19 cellular contexts compared by ENCODE assay signal in the genomic region with DNA sequence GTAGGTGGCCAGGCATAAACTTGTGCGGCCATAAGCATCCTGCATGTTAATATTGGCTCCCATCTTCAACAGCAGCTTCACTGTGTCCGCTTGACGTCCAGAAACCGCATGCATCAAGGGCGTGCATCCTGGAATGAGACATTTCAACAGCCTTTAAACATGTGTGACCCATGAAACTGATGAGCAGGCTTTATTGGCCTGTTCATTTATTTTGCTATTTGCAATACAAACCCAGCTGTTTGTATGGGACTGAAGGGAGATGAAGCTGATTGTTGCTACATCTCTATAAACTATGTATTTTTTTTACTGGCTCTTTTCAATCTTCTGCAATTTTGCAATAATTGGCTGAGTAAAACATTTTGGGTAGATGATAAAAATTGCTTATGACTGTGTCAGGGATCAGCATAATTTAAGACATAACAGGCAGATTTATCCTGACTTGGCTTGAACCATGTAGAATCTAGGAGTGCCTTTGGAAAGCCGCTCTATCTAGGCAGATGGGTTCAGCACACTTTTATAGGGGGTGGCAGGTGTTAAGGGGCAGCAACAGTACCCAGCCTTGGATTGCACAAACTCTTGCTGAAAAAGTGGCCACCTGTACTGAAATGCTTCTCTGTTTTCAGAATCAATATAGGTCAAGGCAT. TPM values are rescaled to one million over a fixed set of nuclear protein-coding genes. Genes with fewer than 3 reads are reported as not detected.
DNase-seq lines count a peak whose midpoint lies in the region; ATAC-seq and TF ChIP-seq lines count a peak whose summit lies in the region.
"Had no signal": no experiment of that assay in that cellular context is flagged by ENCODE, and none has a peak within 500 bp of the region (broad histone marks: within the 10 kb centered on the region; RNA-seq: fewer than 3 reads in every experiment).

No MANE protein-coding gene starts in this region.

- ATAC-seq in heart right ventricle (peak; percentile 72 to 85 (median 80)), sciatic nerve (peak; percentile 91), HG02610 (IDR thresholded peaks at IDR 0.05; ENCODE audit: unreplicated experiment) (no peak), HG03432 (IDR thresholded peaks at IDR 0.05; ENCODE audit: unreplicated experiment) (no peak)

- peak overlapping the region in 9 of 10 donors; percentile 10 to 63 (median 48) for H3K27ac ChIP-seq in heart right ventricle
- H3K27ac ChIP-seq: vagina had no signal

- DNase-seq in AG08396 (ENCODE audit: low spot score) (peak; percentile 38), NCI-H2171 treated with DMSO at 0.1 percent for 48 hours (lab: John Stamatoyannopoulos, UW) (peak; percentile 71), heart right ventricle (peak in 1 of 2 donors; percentile 41), sciatic nerve (ENCODE audit: low spot score) (no peak), NCI-H1105 treated with DMSO at 0.1 percent for 48 hours (lab: John Stamatoyannopoulos, UW) (no peak), GM19238 (ENCODE audit: insufficient read length, low spot score) (no peak)
- DNase-seq: activated naive CD4-positive, alpha-beta T cell treated with anti-CD3 and anti-CD28 coated beads, Interleukin-2, amount 10 ng/mL, durations not matched to agents 7 days and 5 days; cerebellar nuclear complex; natural killer cell; NCI-H146; SHP77; stimulated activated CD4-positive, alpha-beta T cell treated with anti-CD3 and anti-CD28 coated beads, Interleukin-12 subunit alpha, Interleukin-12 subunit beta, amount 100 ng/mL, for 4 hours had no signal

- H3K4me1 ChIP-seq in heart right ventricle = peaks cover 0 to 60% (median 38%) of the 10 kb centered on the region in 9 donors

- WGBS in heart right ventricle, 2 donors = 68 to 83% methylated on average over 6 of the region's 6 CpGs

- H3K9me3 ChIP-seq in heart right ventricle = no peaks in the 10 kb centered on the region
- H3K9me3 ChIP-seq: vagina had no signal

- intact Hi-C loops in heart right ventricle (cut with DNase I) (loop anchor here in 5 of 10 donors (5.0 to 10.0 kb wide), 4 partner anchors 99 to 184 kb away; a partner anchor contains a TSS), sciatic nerve (cut with DNase I) (no loop called here)

- H3K4me3 ChIP-seq in heart right ventricle = no peak overlapping the region
- H3K4me3 ChIP-seq: vagina had no signal

- H3K36me3 ChIP-seq in heart right ventricle = no peaks in the 10 kb centered on the region
- H3K36me3 ChIP-seq: vagina had no signal

- TF ChIP-seq CTCF in heart right ventricle (IDR thresholded peaks at IDR 0.05) = no peak

- H3K27me3 ChIP-seq in heart right ventricle = no peaks in the 10 kb centered on the region
- H3K27me3 ChIP-seq: vagina had no signal

RNA-seq across cellular contexts. Expression of a gene that starts 56.9 kb away (rescaled TPM):
- total RNA-seq in heart right ventricle (under 1 TPM in 1 of 10 donors, not detected in 9; 0.72 TPM), sciatic nerve (not detected)
- polyA plus RNA-seq in heart right ventricle = under 1 TPM in 1 of 2 donors, not detected in 1; 0.01 TPM
- total RNA-seq: activated CD8-positive, alpha-beta memory T cell treated with anti-CD3 and anti-CD28 coated beads for 36 hours; B cell; esophagus mucosa; G401 had no signal

Comparison
In these comparisons a context has a peak if more than half of its experiments do, and no peak if none do; other contexts are left out.
1. DNase-seq: peak in AG08396 (single experiment) and NCI-H2171 treated with DMSO at 0.1 percent for 48 hours (single experiment); none in sciatic nerve (single experiment), NCI-H1105 treated with DMSO at 0.1 percent for 48 hours (single experiment) and GM19238 (single experiment).
2. ATAC-seq: peak in heart right ventricle (8 of 8) and sciatic nerve (single experiment); none in HG02610 (single experiment) and HG03432 (single experiment).